ENCODE assay signal across 24 cellular contexts in the genomic region with DNA sequence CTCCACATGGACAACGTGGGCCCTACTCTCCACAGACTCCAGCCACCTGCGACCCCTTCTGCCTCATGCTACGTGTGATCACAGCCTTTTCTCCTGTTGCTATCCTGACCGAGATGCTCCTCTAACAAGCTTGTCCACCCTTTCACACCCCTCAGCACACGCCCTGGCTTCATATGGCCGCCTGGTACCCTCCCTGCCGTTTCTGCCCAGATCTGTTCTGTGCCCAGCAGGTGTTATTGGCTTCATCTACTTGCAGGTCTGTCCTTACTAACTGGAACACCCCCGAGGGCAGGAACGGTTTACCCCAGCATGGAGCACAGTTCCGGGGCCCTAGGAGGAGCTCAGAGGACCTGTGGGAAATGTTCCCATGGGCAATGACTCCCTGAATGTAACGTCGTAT. TPM values are rescaled to one million over a fixed set of nuclear protein-coding genes. Genes with fewer than 3 reads are reported as not detected.
"Had no signal": no experiment of that assay in that cellular context is flagged by ENCODE, and none has a peak within 500 bp of the region (broad histone marks: within the 10 kb centered on the region; RNA-seq: fewer than 3 reads in every experiment).

No MANE protein-coding gene starts in this region.

- H3K27me3 ChIP-seq: MG63, SJSA1 had no signal

- FAIRE-seq: RCC 7860 had no signal

- H3K36me3 ChIP-seq: MG63, SJSA1 had no signal

- DNase-seq: Karpas-422, KG1, MG63, NCI-H1092, NCI-H1105 treated with DMSO at 0.1 percent for 48 hours, NCI-H1417 treated with DMSO at 0.1 percent for 48 hours, NCI-H146, NCI-H1694 treated with DMSO at 0.1 percent for 48 hours, NCI-H1930, NCI-H2081 treated with DMSO at 0.1 percent for 48 hours, NCI-H2171, NCI-H226, NCI-H446, NCI-H510A, NCI-H524 treated with DMSO at 0.1 percent for 48 hours, NCI-H69, NCI-H774, Right ventricle myocardium superior, RPMI8226, SIG-M5 had no signal

- H3K27ac ChIP-seq: HL-60, SJSA1, SK-N-MC had no signal

- H3K4me3 ChIP-seq: MG63, SJSA1, SK-N-MC had no signal

- H3K9me3 ChIP-seq: MG63, SJSA1 had no signal

RNA-seq across cellular contexts. Expression of a gene that starts 34.1 kb away (rescaled TPM):
- total RNA-seq: SJSA1 had no signal
